ENCODE assay signal across 30 cellular contexts in genomic region chr12:89672589-89672979, GRCh38. TPM values are rescaled to one million over a fixed set of nuclear protein-coding genes. Genes with fewer than 3 reads are reported as not detected.
DNase-seq lines count a peak whose midpoint lies in the region; ATAC-seq, FAIRE-seq and TF ChIP-seq lines count a peak whose summit lies in the region.
"Had no signal": no experiment of that assay in that cellular context is flagged by ENCODE, and none has a peak within 500 bp of the region (broad histone marks: within the 10 kb centered on the region; RNA-seq: fewer than 3 reads in every experiment).

No MANE protein-coding gene starts in this region.

- BruUV-seq in K562 (replicated peaks; lab: Mats Ljungman, UMichigan) = no TSS peak

- H3K9me3 ChIP-seq in K562 (replicated peaks; ENCODE audit: control insufficient read depth, insufficient read depth, low read depth, low read length) = no peaks in the 10 kb centered on the region; the same call in 1 of the 2 replicates
- H3K9me3 ChIP-seq in left ventricle myocardium inferior (replicated peaks) = no peaks in the 10 kb centered on the region
- H3K9me3 ChIP-seq in esophagus squamous epithelium = no peaks in the 10 kb centered on the region
- H3K9me3 ChIP-seq: right atrium auricular region, stomach, vagina had no signal

- no peak overlapping the region for H3K4me3 ChIP-seq in K562
- H3K4me3 ChIP-seq in left ventricle myocardium inferior = no peak overlapping the region
- no peak overlapping the region for H3K4me3 ChIP-seq in esophagus squamous epithelium
- H3K4me3 ChIP-seq: PC-9, right atrium auricular region, SK-N-MC, stomach, vagina had no signal

- H2AFZ ChIP-seq in K562 (ENCODE audit: low read depth, low read length) = peak overlapping the region; percentile 3; the same call in 1 of the 2 replicates
- H2AFZ ChIP-seq: PC-9 had no signal

- peak; percentile 51 for ATAC-seq in K562
- ATAC-seq in stimulated activated memory B cell treated with anti-CD40 and anti-IgM and Interleukin-4, amounts not matched to agents 10 μg/mL and 1 μg/mL and 100 μg/mL, for 72 hours = no peak
- ATAC-seq: left colon had no signal

- TF ChIP-seq EP300 in K562 (IDR thresholded peaks at IDR 0.05; ENCODE audit: low read length) = no peak

- no peaks in the 10 kb centered on the region for H3K27me3 ChIP-seq in K562 (ENCODE audit: control insufficient read depth in 2 of 2, insufficient read depth in 2 of 2, low read length in 2 of 2)
- H3K27me3 ChIP-seq in left ventricle myocardium inferior (ENCODE audit: low read depth) = no peaks in the 10 kb centered on the region
- H3K27me3 ChIP-seq in esophagus squamous epithelium = no peaks in the 10 kb centered on the region
- H3K27me3 ChIP-seq: right atrium auricular region, stomach, vagina had no signal

- no peak for FAIRE-seq in K562 (lab: Jason Lieb, UNC)
- FAIRE-seq: colon, HTR-8/SVneo, small intestine had no signal

- no peak for TF ChIP-seq RAD21 in K562 (CRISPR knock-in tag; conservative IDR thresholded peaks at IDR 0.05 in 1 of 2, IDR thresholded peaks at IDR 0.05 in 1 of 2)

- peaks cover 85% of the 10 kb centered on the region for H3K4me1 Mint-ChIP-seq in activated naive CD4-positive, alpha-beta T cell treated with anti-CD3 and anti-CD28 coated beads, Interleukin-2, amount 50 U/mL, for 24 hours
- H3K4me1 Mint-ChIP-seq in activated naive CD4-positive, alpha-beta T cell treated with anti-CD3 and anti-CD28 coated beads, Interleukin-2, amount 10 ng/mL, durations not matched to agents 7 days and 5 days = peaks cover 3% of the 10 kb centered on the region
- H3K4me1 Mint-ChIP-seq in HFFc6 (ENCODE audit: low read depth) = peaks cover 70% of the 10 kb centered on the region
- peaks cover 96% of the 10 kb centered on the region for H3K4me1 Mint-ChIP-seq in stimulated activated memory B cell treated with anti-CD40 and anti-IgM and Interleukin-4, amounts not matched to agents 10 μg/mL and 1 μg/mL and 100 μg/mL, for 72 hours

- CTCF ChIA-PET in activated naive CD4-positive, alpha-beta T cell treated with anti-CD3 and anti-CD28 coated beads, Interleukin-2, amount 10 ng/mL, durations not matched to agents 7 days and 5 days (lab: Charles Lee) = interaction anchor here (1.1 kb wide), 1 partner anchor 9 kb away, joined by 3 read pairs; no protein-coding TSS in a partner anchor
- CTCF ChIA-PET in K562 (lab: Yijun Ruan, JAX; ENCODE audit: low intra/inter-chr PET ratio) = no interaction called here

- DNase-seq in activated naive CD4-positive, alpha-beta T cell treated with anti-CD3 and anti-CD28 coated beads, Interleukin-2, amount 10 ng/mL, durations not matched to agents 7 days and 5 days = no peak
- DNase-seq in HFFc6 (no peak), K562 (ENCODE audit: extremely low read depth in 1 of 4, low spot score in 3 of 4) (peak in 1 of 4 experiments; percentile 26), left ventricle myocardium inferior (no peak), HT-29 (ENCODE audit: low spot score) (no peak), esophagus squamous epithelium (lab: John Stamatoyannopoulos, UW) (no peak)
- DNase-seq: activated CD4-positive, CD25-positive, alpha-beta regulatory T cell; activated naive CD8-positive, alpha-beta T cell treated with anti-CD3 and anti-CD28 coated beads for 36 hours; AML-193; anterior cingulate cortex; effector CD4-positive, alpha-beta T cell; EL; GOT3; hippocampal formation; left colon; mammary epithelial cell; NCI-H1930; NCI-H510A treated with DMSO at 0.1 percent for 48 hours; NK-92 treated with Interleukin-12 subunit alpha and Interleukin-12 subunit beta, amount 100 ng/mL, for 24 hours; PC-9; small intestine; stomach had no signal

- H3K27me3 Mint-ChIP-seq in activated naive CD4-positive, alpha-beta T cell treated with anti-CD3 and anti-CD28 coated beads, Interleukin-2, amount 50 U/mL, for 24 hours = no peaks in the 10 kb centered on the region
- H3K27me3 Mint-ChIP-seq in activated naive CD4-positive, alpha-beta T cell treated with anti-CD3 and anti-CD28 coated beads, Interleukin-2, amount 10 ng/mL, durations not matched to agents 7 days and 5 days = no peaks in the 10 kb centered on the region
- no peaks in the 10 kb centered on the region for H3K27me3 Mint-ChIP-seq in HFFc6 (ENCODE audit: insufficient read depth)
- no peaks in the 10 kb centered on the region for H3K27me3 Mint-ChIP-seq in stimulated activated memory B cell treated with anti-CD40 and anti-IgM and Interleukin-4, amounts not matched to agents 10 μg/mL and 1 μg/mL and 100 μg/mL, for 72 hours
- H3K27me3 Mint-ChIP-seq: activated CD4-positive, alpha-beta memory T cell treated with anti-CD3 and anti-CD28 coated beads for 36 hours; activated naive CD8-positive, alpha-beta T cell treated with anti-CD3 and anti-CD28 coated beads for 36 hours had no signal

- 5% methylated on average over 2 of the region's 2 CpGs for WGBS in K562 (ENCODE audit: insufficient coverage, low coverage, missing lambda C conversion rate)
- 94 to 96% methylated on average over 2 of the region's 2 CpGs for WGBS in esophagus squamous epithelium, 2 donors

- POLR2A ChIA-PET in K562 (lab: Yijun Ruan, JAX) = interaction anchor here (0.6 to 1.9 kb wide), 5 partner anchors 9 to 36 kb away, joined by 3 to 11 read pairs (median 3); no protein-coding TSS in a partner anchor

- H4K20me1 ChIP-seq in K562 (replicated peaks; ENCODE audit: control insufficient read depth, insufficient read depth, low read length) = no peaks in the 10 kb centered on the region

- no peak overlapping the region for H3K4me3 Mint-ChIP-seq in activated naive CD4-positive, alpha-beta T cell treated with anti-CD3 and anti-CD28 coated beads, Interleukin-2, amount 50 U/mL, for 24 hours
- no peak overlapping the region for H3K4me3 Mint-ChIP-seq in activated naive CD4-positive, alpha-beta T cell treated with anti-CD3 and anti-CD28 coated beads, Interleukin-2, amount 10 ng/mL, durations not matched to agents 7 days and 5 days
- H3K4me3 Mint-ChIP-seq in HFFc6 = peak overlapping the region; percentile 24; the same call in 1 of the 2 replicates
- peak overlapping the region; percentile 54 for H3K4me3 Mint-ChIP-seq in stimulated activated memory B cell treated with anti-CD40 and anti-IgM and Interleukin-4, amounts not matched to agents 10 μg/mL and 1 μg/mL and 100 μg/mL, for 72 hours
- H3K4me3 Mint-ChIP-seq: activated CD4-positive, alpha-beta memory T cell treated with anti-CD3 and anti-CD28 coated beads for 36 hours; activated naive CD8-positive, alpha-beta T cell treated with anti-CD3 and anti-CD28 coated beads for 36 hours had no signal

- H3K36me3 ChIP-seq in K562 (ENCODE audit: control insufficient read depth, insufficient read depth, low read length) = peaks cover 4% of the 10 kb centered on the region; the same call in 2 of the 3 replicates
- H3K36me3 ChIP-seq in left ventricle myocardium inferior = no peaks in the 10 kb centered on the region
- H3K36me3 ChIP-seq in esophagus squamous epithelium = no peaks in the 10 kb centered on the region
- H3K36me3 ChIP-seq: right atrium auricular region, stomach, vagina had no signal

- TF ChIP-seq CTCF in HFFc6 (IDR thresholded peaks at IDR 0.05) (no peak), K562 (IDR thresholded peaks at IDR 0.05 in 2 of 3, conservative IDR thresholded peaks at IDR 0.05 in 1 of 3; ENCODE audit: insufficient read depth in 2 of 3, low read depth in 1 of 3, low read length in 3 of 3) (no peak), left ventricle myocardium inferior (IDR thresholded peaks at IDR 0.05; ENCODE audit: borderline replicate concordance) (no peak), esophagus squamous epithelium (IDR thresholded peaks at IDR 0.05) (no peak)

- TF ChIP-seq POLR2A in K562 (conservative IDR thresholded peaks at IDR 0.05) (no peak), esophagus squamous epithelium (IDR thresholded peaks at IDR 0.05) (no peak)

- intact Hi-C loops in K562 (cut with micrococcal nuclease) = no loop called here
- intact Hi-C loops in left ventricle myocardium inferior (cut with micrococcal nuclease) = no loop called here
- intact Hi-C loops in esophagus squamous epithelium (cut with DNase I) = no loop called here

- peaks cover 95% of the 10 kb centered on the region for H3K79me2 ChIP-seq in K562 (ENCODE audit: control insufficient read depth, insufficient read depth, low read length)

- H3K27ac Mint-ChIP-seq in activated naive CD4-positive, alpha-beta T cell treated with anti-CD3 and anti-CD28 coated beads, Interleukin-2, amount 50 U/mL, for 24 hours = peak overlapping the region; percentile 11
- H3K27ac Mint-ChIP-seq in activated naive CD4-positive, alpha-beta T cell treated with anti-CD3 and anti-CD28 coated beads, Interleukin-2, amount 10 ng/mL, durations not matched to agents 7 days and 5 days = no peak overlapping the region
- H3K27ac Mint-ChIP-seq in HFFc6 = no peak overlapping the region
- peak overlapping the region; percentile 55 for H3K27ac Mint-ChIP-seq in stimulated activated memory B cell treated with anti-CD40 and anti-IgM and Interleukin-4, amounts not matched to agents 10 μg/mL and 1 μg/mL and 100 μg/mL, for 72 hours
- H3K27ac Mint-ChIP-seq: activated CD4-positive, alpha-beta memory T cell treated with anti-CD3 and anti-CD28 coated beads for 36 hours; activated naive CD8-positive, alpha-beta T cell treated with anti-CD3 and anti-CD28 coated beads for 36 hours had no signal

- H3K27ac ChIP-seq in K562 (ENCODE audit: extremely low read depth, low read depth, low read length) (peak overlapping the region; percentile 26; the same call in 1 of the 3 replicates), left ventricle myocardium inferior (replicated peaks) (no peak overlapping the region), esophagus squamous epithelium (no peak overlapping the region)
- H3K27ac ChIP-seq: PC-9, right atrium auricular region, SK-N-MC, stomach, vagina had no signal

- peaks cover 6 to 22% of the 10 kb centered on the region in 2 experiments for H3K4me1 ChIP-seq in K562 (replicated peaks in 1 of 2; ENCODE audit: control insufficient read depth in 2 of 2, insufficient read depth in 2 of 2, low read length in 2 of 2)
- H3K4me1 ChIP-seq in left ventricle myocardium inferior = peaks cover 5% of the 10 kb centered on the region
- peaks cover 0 to 7% (median 0%) of the 10 kb centered on the region in 3 donors for H3K4me1 ChIP-seq in esophagus squamous epithelium
- H3K4me1 ChIP-seq: right atrium auricular region had no signal

- in situ Hi-C loops in K562 (cut with MboI) = no loop called here

- peaks cover 2% of the 10 kb centered on the region for H3K36me3 Mint-ChIP-seq in activated naive CD4-positive, alpha-beta T cell treated with anti-CD3 and anti-CD28 coated beads, Interleukin-2, amount 50 U/mL, for 24 hours
- H3K36me3 Mint-ChIP-seq in activated naive CD4-positive, alpha-beta T cell treated with anti-CD3 and anti-CD28 coated beads, Interleukin-2, amount 10 ng/mL, durations not matched to agents 7 days and 5 days = peaks cover 2% of the 10 kb centered on the region
- peaks cover 4% of the 10 kb centered on the region for H3K36me3 Mint-ChIP-seq in HFFc6 (ENCODE audit: low read depth)
- H3K36me3 Mint-ChIP-seq in stimulated activated memory B cell treated with anti-CD40 and anti-IgM and Interleukin-4, amounts not matched to agents 10 μg/mL and 1 μg/mL and 100 μg/mL, for 72 hours = peaks cover 38% of the 10 kb centered on the region
- H3K36me3 Mint-ChIP-seq: activated CD4-positive, alpha-beta memory T cell treated with anti-CD3 and anti-CD28 coated beads for 36 hours had no signal

- H3K9ac ChIP-seq in K562 (ENCODE audit: insufficient read depth in 1 of 2, low read depth in 2 of 2, low read length in 2 of 2) = peak overlapping the region in 1 of 2 experiments; percentile 15; a peak in 2 of 4 replicates

- H3K9me1 ChIP-seq in K562 (ENCODE audit: control insufficient read depth, insufficient read depth, low read length) = no peaks in the 10 kb centered on the region

- H3K4me2 ChIP-seq in K562 (ENCODE audit: insufficient read depth, low read length) = peak overlapping the region; percentile 40
- H3K4me2 ChIP-seq: PC-9 had no signal

- no peaks in the 10 kb centered on the region for H3K9me3 Mint-ChIP-seq in activated naive CD4-positive, alpha-beta T cell treated with anti-CD3 and anti-CD28 coated beads, Interleukin-2, amount 50 U/mL, for 24 hours
- H3K9me3 Mint-ChIP-seq in activated naive CD4-positive, alpha-beta T cell treated with anti-CD3 and anti-CD28 coated beads, Interleukin-2, amount 10 ng/mL, durations not matched to agents 7 days and 5 days = no peaks in the 10 kb centered on the region
- no peaks in the 10 kb centered on the region for H3K9me3 Mint-ChIP-seq in HFFc6
- peaks cover 3% of the 10 kb centered on the region for H3K9me3 Mint-ChIP-seq in stimulated activated memory B cell treated with anti-CD40 and anti-IgM and Interleukin-4, amounts not matched to agents 10 μg/mL and 1 μg/mL and 100 μg/mL, for 72 hours
- H3K9me3 Mint-ChIP-seq: activated CD4-positive, alpha-beta memory T cell treated with anti-CD3 and anti-CD28 coated beads for 36 hours; activated naive CD8-positive, alpha-beta T cell treated with anti-CD3 and anti-CD28 coated beads for 36 hours had no signal

RNA-seq across cellular contexts. Expression of gene ATP2B1, which starts 36.1 kb away (rescaled TPM):
- 10 to 100 TPM; 45.3 to 67.6 (median 53.4) TPM for total RNA-seq in HFFc6 (2021; fragmentation: NEBNext Ultra II Directional; extraction: Animal tissue kit (Norgen Biotek cat#: 25700))
- total RNA-seq in K562 (2011; cell fraction: chromatin; rRNA removed; ENCODE audit: low replicate concordance) = 36.0 and 177 TPM in 2 replicates
- 21.2 and 30.4 TPM in 2 replicates for total RNA-seq in K562 (2011; cell fraction: nucleolus; rRNA removed)
- total RNA-seq in K562 (2011; cell fraction: nucleoplasm; rRNA removed) = 57.1 and 97.8 TPM in 2 replicates
- 15.4 and 27.9 TPM in 2 replicates for total RNA-seq in K562 (2014; rRNA removed)
- 38.3 and 45.9 TPM in 2 replicates for total RNA-seq in K562 (2014; rRNA removed; fragmentation: Illumina TruSeq; extraction: Trizol)
- total RNA-seq in K562 (2015; rRNA removed; fragmentation: Illumina TruSeq; extraction: Trizol) = 35.0 and 39.0 TPM in 2 replicates
- 27.5 and 27.8 TPM in 2 replicates for total RNA-seq in K562 (2021)
- 17.5 and 22.7 TPM in 2 replicates for polyA plus RNA-seq in K562 (2011; rRNA removed)
- 3.3 and 7.2 TPM in 2 replicates for polyA plus RNA-seq in K562 (2011; cell fraction: cytosol; rRNA removed)
- 19.0 and 29.5 TPM in 2 replicates for polyA plus RNA-seq in K562 (2011; cell fraction: nucleus; rRNA removed)
- 12.7 and 20.0 TPM in 2 replicates for polyA plus RNA-seq in K562 (2012)
- 26.1 and 28.5 TPM in 2 replicates for polyA plus RNA-seq in K562 (2014; fragmentation: Illumina TruSeq; extraction: Trizol)
- polyA plus RNA-seq in K562 (2014; fragmentation: Nextera tagmentation; extraction: Ambion mirVana) = 1 to 10 TPM; 8.6 to 9.7 TPM
- polyA plus RNA-seq in K562 (2014; rRNA removed) = 16.2 and 26.5 TPM in 2 replicates
- polyA minus RNA-seq in K562 (2011; rRNA and poly(A)+ RNA removed) = 50.0 and 57.4 TPM in 2 replicates
- 18.1 and 19.4 TPM in 2 replicates for polyA minus RNA-seq in K562 (2011; cell fraction: cytosol; rRNA and poly(A)+ RNA removed)
- 27.1 and 50.1 TPM in 2 replicates for polyA minus RNA-seq in K562 (2011; cell fraction: nucleus; rRNA and poly(A)+ RNA removed)
- total RNA-seq in left ventricle myocardium inferior = 10.7 TPM
- 19.1 and 29.3 TPM in 2 replicates for total RNA-seq in HT-29 (2014; rRNA removed; shearing (Covaris generic))
- 10 to 100 TPM; 10.9 to 32.4 (median 21.0) TPM for total RNA-seq in esophagus squamous epithelium

Comparison
In these comparisons a context has a peak if more than half of its experiments do, and no peak if none do; other contexts are left out.
1. H3K27ac Mint-ChIP-seq: peak in activated naive CD4-positive, alpha-beta T cell treated with anti-CD3 and anti-CD28 coated beads, Interleukin-2, amount 50 U/mL, for 24 hours (single experiment) and stimulated activated memory B cell treated with anti-CD40 and anti-IgM and Interleukin-4, amounts not matched to agents 10 μg/mL and 1 μg/mL and 100 μg/mL, for 72 hours (single experiment); none in activated naive CD4-positive, alpha-beta T cell treated with anti-CD3 and anti-CD28 coated beads, Interleukin-2, amount 10 ng/mL, durations not matched to agents 7 days and 5 days (single experiment) and HFFc6 (single experiment).
2. H3K4me3 Mint-ChIP-seq: peak in HFFc6 (single experiment) and stimulated activated memory B cell treated with anti-CD40 and anti-IgM and Interleukin-4, amounts not matched to agents 10 μg/mL and 1 μg/mL and 100 μg/mL, for 72 hours (single experiment); none in activated naive CD4-positive, alpha-beta T cell treated with anti-CD3 and anti-CD28 coated beads, Interleukin-2, amount 50 U/mL, for 24 hours (single experiment) and activated naive CD4-positive, alpha-beta T cell treated with anti-CD3 and anti-CD28 coated beads, Interleukin-2, amount 10 ng/mL, durations not matched to agents 7 days and 5 days (single experiment).